ENCODE assay signal across 19 cellular contexts in the genomic region with DNA sequence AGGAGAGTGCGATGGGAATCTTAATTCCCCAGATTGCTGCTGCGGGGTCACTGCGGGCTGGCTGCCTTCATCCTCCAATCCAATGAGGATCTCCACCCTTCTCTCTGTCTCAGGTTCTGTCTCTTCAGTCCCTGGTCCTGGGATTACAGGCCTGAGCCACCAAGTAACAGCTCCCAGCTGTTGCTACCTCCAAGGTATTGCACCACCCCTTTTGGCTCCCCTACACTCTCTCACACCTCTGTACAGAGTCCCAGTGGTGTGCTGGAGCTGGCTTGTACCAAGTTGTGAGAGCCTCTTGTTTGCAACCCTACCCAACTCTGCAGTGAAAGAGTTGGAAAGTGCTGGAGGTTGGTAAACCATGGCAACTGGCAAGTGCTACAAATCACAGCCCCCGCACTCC. TPM values are rescaled to one million over a fixed set of nuclear protein-coding genes. Genes with fewer than 3 reads are reported as not detected.
DNase-seq lines count a peak whose midpoint lies in the region; ATAC-seq, FAIRE-seq and TF ChIP-seq lines count a peak whose summit lies in the region.
"Had no signal": no experiment of that assay in that cellular context is flagged by ENCODE, and none has a peak within 500 bp of the region (broad histone marks: within the 10 kb centered on the region; RNA-seq: fewer than 3 reads in every experiment).

No MANE protein-coding gene starts in this region.

- 65% methylated on average over 3 of the region's 4 CpGs for WGBS in K562 (ENCODE audit: insufficient coverage, low coverage, missing lambda C conversion rate)

- in situ Hi-C loops in K562 (cut with MboI): no loop called here

- no peaks in the 10 kb centered on the region for H3K79me2 ChIP-seq in K562 (ENCODE audit: control insufficient read depth, insufficient read depth, low read length)

- H3K4me1 ChIP-seq in K562 (replicated peaks in 1 of 2; ENCODE audit: control insufficient read depth in 2 of 2, insufficient read depth in 2 of 2, low read length in 2 of 2): peaks cover 0 to 9% of the 10 kb centered on the region in 2 experiments; a peak in 1 of 5 replicates
- H3K4me1 ChIP-seq: BLaER1, Caco-2 had no signal

- DNase-seq in Ammon's horn (ENCODE audit: low spot score) (peak; percentile 48), GM10248 (ENCODE audit: extremely low spot score) (peak; percentile 3), K562 (ENCODE audit: extremely low read depth in 1 of 4, low spot score in 3 of 4) (peak in 1 of 4 experiments; percentile 4), GF-D8 (lab: John Stamatoyannopoulos, UW) (no peak)
- DNase-seq: Caco-2; CD4-positive, CD25-positive, alpha-beta regulatory T cell; CD8-positive, alpha-beta T cell; DMS153; GM23248; H7; HCEC 1CT had no signal

- BruUV-seq in K562 (replicated peaks; lab: Mats Ljungman, UMichigan): no TSS peak

- H2AFZ ChIP-seq in K562 (ENCODE audit: low read depth, low read length): peak overlapping the region; percentile 35; the same call in 1 of the 2 replicates
- H2AFZ ChIP-seq: GM23248 had no signal

- TF ChIP-seq POLR2A in K562 (conservative IDR thresholded peaks at IDR 0.05): no peak

- TF ChIP-seq EP300 in K562 (IDR thresholded peaks at IDR 0.05; ENCODE audit: low read length): no peak

- no peak overlapping the region for H3K27ac ChIP-seq in K562 (ENCODE audit: extremely low read depth, low read depth, low read length)
- H3K27ac ChIP-seq: BLaER1, C4-2B, GM23248 had no signal

- H3K27me3 ChIP-seq in K562 (ENCODE audit: control insufficient read depth in 2 of 2, insufficient read depth in 2 of 2, low read length in 2 of 2): peaks cover 0 to 4% of the 10 kb centered on the region in 2 experiments; a peak in 1 of 5 replicates
- H3K27me3 ChIP-seq: BLaER1 had no signal

- 0 out of 4 replicates have a peak overlapping the region, but pooled peaks of 1 of the 2 experiments have one; percentile 24 for H3K9ac ChIP-seq in K562 (ENCODE audit: insufficient read depth in 1 of 2, low read depth in 2 of 2, low read length in 2 of 2)
- H3K9ac ChIP-seq: BLaER1, GM23248 had no signal

- CTCF ChIA-PET in GM10248 (lab: Yijun Ruan, JAX) (no interaction called here), K562 (lab: Yijun Ruan, JAX; ENCODE audit: low intra/inter-chr PET ratio) (no interaction called here)

- no peaks in the 10 kb centered on the region for H4K20me1 ChIP-seq in K562 (replicated peaks; ENCODE audit: control insufficient read depth, insufficient read depth, low read length)
- H4K20me1 ChIP-seq: BLaER1 had no signal

- POLR2A ChIA-PET in GM10248 (lab: Yijun Ruan, JAX): no interaction called here
- POLR2A ChIA-PET in K562 (lab: Yijun Ruan, JAX): no interaction called here

- H3K36me3 ChIP-seq in K562 (ENCODE audit: control insufficient read depth, insufficient read depth, low read length): no peaks in the 10 kb centered on the region
- H3K36me3 ChIP-seq: BLaER1 had no signal

- no peak for FAIRE-seq in K562 (lab: Jason Lieb, UNC)
- FAIRE-seq: G401.6, GM12891, GM18507, H1 had no signal

- no peak for TF ChIP-seq RAD21 in K562 (CRISPR knock-in tag; conservative IDR thresholded peaks at IDR 0.05 in 1 of 2, IDR thresholded peaks at IDR 0.05 in 1 of 2)

- no peak for TF ChIP-seq CTCF in GM10248 (IDR thresholded peaks at IDR 0.05; ENCODE audit: control extremely low read depth, extremely low read depth, low read depth, missing control alignments)
- TF ChIP-seq CTCF in K562 (IDR thresholded peaks at IDR 0.05 in 2 of 3, conservative IDR thresholded peaks at IDR 0.05 in 1 of 3; ENCODE audit: insufficient read depth in 2 of 3, low read depth in 1 of 3, low read length in 3 of 3): no peak

- no peaks in the 10 kb centered on the region for H3K9me1 ChIP-seq in K562 (ENCODE audit: control insufficient read depth, insufficient read depth, low read length)

- intact Hi-C loops in K562 (cut with micrococcal nuclease): no loop called here

- no peak overlapping the region for H3K4me3 ChIP-seq in K562
- H3K4me3 ChIP-seq: BLaER1, GM23248 had no signal

- no peaks in the 10 kb centered on the region for H3K9me3 ChIP-seq in K562 (replicated peaks; ENCODE audit: control insufficient read depth, insufficient read depth, low read depth, low read length)
- H3K9me3 ChIP-seq: BLaER1, Caco-2 had no signal

- no peak overlapping the region for H3K4me2 ChIP-seq in K562 (ENCODE audit: insufficient read depth, low read length)
- H3K4me2 ChIP-seq: BLaER1 had no signal

- ATAC-seq in K562 (no peak), GM21786 (IDR thresholded peaks at IDR 0.05; ENCODE audit: unreplicated experiment) (no peak)
- ATAC-seq in activated CD4-positive, CD25-positive, alpha-beta regulatory T cell treated with anti-CD3 and anti-CD28 coated beads, Interleukin-2, amount 50 U/mL, for 24 hours: no peak
- ATAC-seq: CD8-positive, alpha-beta T cell had no signal

TF ChIP-seq in K562, 482 proteins besides CTCF, POLR2A, EP300 and RAD21 (continues in another document):
- TF ChIP-seq CHCHD3 (CRISPR knock-in tag; IDR thresholded peaks at IDR 0.05): no peak
- no peak for TF ChIP-seq HIVEP1 (CRISPR knock-in tag; IDR thresholded peaks at IDR 0.05)
- no peak for TF ChIP-seq DIDO1 (tag; IDR thresholded peaks at IDR 0.05; ENCODE audit: low read depth)
- TF ChIP-seq ZKSCAN3 (CRISPR knock-in tag; IDR thresholded peaks at IDR 0.05): no peak
- TF ChIP-seq DPF2 (IDR thresholded peaks at IDR 0.05): no peak
- no peak for TF ChIP-seq RFX1 (IDR thresholded peaks at IDR 0.05)
- no peak for TF ChIP-seq CBX8 (IDR thresholded peaks at IDR 0.05; ENCODE audit: borderline replicate concordance, extremely low read depth, low read depth, low read length, poor library complexity, severe bottlenecking)

RNA-seq across cellular contexts. Expression of a gene that starts 10.0 kb away (rescaled TPM):
- total RNA-seq in K562 (2011; cell fraction: chromatin; rRNA removed; ENCODE audit: low replicate concordance): 26.0 and 37.1 TPM in 2 replicates
- total RNA-seq in K562 (2011; cell fraction: nucleolus; rRNA removed): 16.8 and 21.4 TPM in 2 replicates
- total RNA-seq in K562 (2011; cell fraction: nucleoplasm; rRNA removed): 23.3 and 34.0 TPM in 2 replicates
- 10.0 and 15.2 TPM in 2 replicates for total RNA-seq in K562 (2014; rRNA removed)
- total RNA-seq in K562 (2014; rRNA removed; fragmentation: Illumina TruSeq; extraction: Trizol): 2.2 and 3.8 TPM in 2 replicates
- total RNA-seq in K562 (2015; rRNA removed; fragmentation: Illumina TruSeq; extraction: Trizol): 5.1 and 5.8 TPM in 2 replicates
- 10.6 and 12.1 TPM in 2 replicates for total RNA-seq in K562 (2021)
- 8.6 and 11.7 TPM in 2 replicates for polyA plus RNA-seq in K562 (2011; rRNA removed)
- polyA plus RNA-seq in K562 (2011; cell fraction: cytosol; rRNA removed): 15.1 and 17.0 TPM in 2 replicates
- polyA plus RNA-seq in K562 (2011; cell fraction: nucleus; rRNA removed): 16.2 and 23.6 TPM in 2 replicates
- polyA plus RNA-seq in K562 (2012): 8.3 and 11.4 TPM in 2 replicates
- 7.8 and 8.8 TPM in 2 replicates for polyA plus RNA-seq in K562 (2014; fragmentation: Illumina TruSeq; extraction: Trizol)
- under 1 TPM; 0.25 to 0.36 TPM for polyA plus RNA-seq in K562 (2014; fragmentation: Nextera tagmentation; extraction: Ambion mirVana)
- polyA plus RNA-seq in K562 (2014; rRNA removed): 9.4 and 9.6 TPM in 2 replicates
- 6.4 and 8.2 TPM in 2 replicates for polyA minus RNA-seq in K562 (2011; rRNA and poly(A)+ RNA removed)
- 8.4 and 11.6 TPM in 2 replicates for polyA minus RNA-seq in K562 (2011; cell fraction: cytosol; rRNA and poly(A)+ RNA removed)
- polyA minus RNA-seq in K562 (2011; cell fraction: nucleus; rRNA and poly(A)+ RNA removed): 7.7 and 9.6 TPM in 2 replicates

RNA-seq across cellular contexts. Expression of a gene that starts 40.8 kb away (rescaled TPM):
- 108 and 173 TPM in 2 replicates for total RNA-seq in K562 (2011; cell fraction: chromatin; rRNA removed; ENCODE audit: low replicate concordance)
- 129 and 135 TPM in 2 replicates for total RNA-seq in K562 (2011; cell fraction: nucleolus; rRNA removed)
- 257 and 377 TPM in 2 replicates for total RNA-seq in K562 (2011; cell fraction: nucleoplasm; rRNA removed)
- total RNA-seq in K562 (2014; rRNA removed): 121 and 146 TPM in 2 replicates
- 190 and 208 TPM in 2 replicates for total RNA-seq in K562 (2014; rRNA removed; fragmentation: Illumina TruSeq; extraction: Trizol)
- 192 and 207 TPM in 2 replicates for total RNA-seq in K562 (2015; rRNA removed; fragmentation: Illumina TruSeq; extraction: Trizol)
- 191 and 217 TPM in 2 replicates for total RNA-seq in K562 (2021)
- 158 and 206 TPM in 2 replicates for polyA plus RNA-seq in K562 (2011; rRNA removed)
- 61.8 and 125 TPM in 2 replicates for polyA plus RNA-seq in K562 (2011; cell fraction: cytosol; rRNA removed)
- polyA plus RNA-seq in K562 (2011; cell fraction: nucleus; rRNA removed): 29.3 and 49.1 TPM in 2 replicates
- 172 and 199 TPM in 2 replicates for polyA plus RNA-seq in K562 (2012)
- 168 and 192 TPM in 2 replicates for polyA plus RNA-seq in K562 (2014; fragmentation: Illumina TruSeq; extraction: Trizol)
- 100 to 1,000 TPM; 103 to 114 TPM for polyA plus RNA-seq in K562 (2014; fragmentation: Nextera tagmentation; extraction: Ambion mirVana)
- 142 and 146 TPM in 2 replicates for polyA plus RNA-seq in K562 (2014; rRNA removed)
- 190 and 210 TPM in 2 replicates for polyA minus RNA-seq in K562 (2011; rRNA and poly(A)+ RNA removed)
- polyA minus RNA-seq in K562 (2011; cell fraction: cytosol; rRNA and poly(A)+ RNA removed): 77.7 and 89.5 TPM in 2 replicates
- polyA minus RNA-seq in K562 (2011; cell fraction: nucleus; rRNA and poly(A)+ RNA removed): 19.1 and 43.2 TPM in 2 replicates

RNA-seq across cellular contexts. Expression of a gene that starts 58.4 kb away (rescaled TPM):
- 212 and 224 TPM in 2 replicates for total RNA-seq in K562 (2011; cell fraction: chromatin; rRNA removed; ENCODE audit: low replicate concordance)
- total RNA-seq in K562 (2011; cell fraction: nucleolus; rRNA removed): 110 and 115 TPM in 2 replicates
- total RNA-seq in K562 (2011; cell fraction: nucleoplasm; rRNA removed): 141 and 168 TPM in 2 replicates
- total RNA-seq in K562 (2014; rRNA removed) (51.9 and 55.1 TPM in 2 replicates), K562 (2014; rRNA removed; fragmentation: Illumina TruSeq; extraction: Trizol) (59.6 and 61.6 TPM in 2 replicates), K562 (2015; rRNA removed; fragmentation: Illumina TruSeq; extraction: Trizol) (59.7 and 61.1 TPM in 2 replicates), K562 (2021) (48.6 and 50.1 TPM in 2 replicates)
- polyA plus RNA-seq in K562 (2011; rRNA removed) (55.7 and 60.9 TPM in 2 replicates), K562 (2014; fragmentation: Illumina TruSeq; extraction: Trizol) (54.5 and 62.3 TPM in 2 replicates), K562 (2014; fragmentation: Nextera tagmentation; extraction: Ambion mirVana) (10 to 100 TPM; 10.6 to 15.1 TPM), K562 (2014; rRNA removed) (71.0 and 82.4 TPM in 2 replicates)
- 32.9 and 52.1 TPM in 2 replicates for polyA plus RNA-seq in K562 (2011; cell fraction: cytosol; rRNA removed)
- 138 and 154 TPM in 2 replicates for polyA plus RNA-seq in K562 (2011; cell fraction: nucleus; rRNA removed)
- polyA plus RNA-seq in K562 (2012): 29.9 and 34.0 TPM in 2 replicates
- polyA minus RNA-seq in K562 (2011; rRNA and poly(A)+ RNA removed): 56.9 and 67.2 TPM in 2 replicates
- 24.0 and 39.0 TPM in 2 replicates for polyA minus RNA-seq in K562 (2011; cell fraction: cytosol; rRNA and poly(A)+ RNA removed)
- polyA minus RNA-seq in K562 (2011; cell fraction: nucleus; rRNA and poly(A)+ RNA removed): 53.0 and 68.0 TPM in 2 replicates
